Comparison of ENCODE assay signal across 23 cellular contexts in genomic region chr19:32917612-32917996, GRCh38. TPM values are rescaled to one million over a fixed set of nuclear protein-coding genes. Genes with fewer than 3 reads are reported as not detected.
"Had no signal": no experiment of that assay in that cellular context is flagged by ENCODE, and none has a peak within 500 bp of the region (broad histone marks: within the 10 kb centered on the region; RNA-seq: fewer than 3 reads in every experiment).

No MANE protein-coding gene starts in this region.

- H3K4me1 ChIP-seq: right lobe of liver, stomach, suprapubic skin, transverse colon had no signal

- H3K9me3 Mint-ChIP-seq: nephron progenitor cell; stimulated activated memory B cell treated with anti-CD40 and anti-IgM and Interleukin-4, amounts not matched to agents 10 μg/mL and 1 μg/mL and 100 μg/mL, for 72 hours; T-helper 1 cell treated with Interleukin-12 subunit alpha and Interleukin-12 subunit beta and Interleukin-4 antibody, amounts not matched to agents 30 μg/mL and 1 μg/mL, for 36 hours had no signal

- H3K27ac Mint-ChIP-seq: nephron progenitor cell; stimulated activated memory B cell treated with anti-CD40 and anti-IgM and Interleukin-4, amounts not matched to agents 10 μg/mL and 1 μg/mL and 100 μg/mL, for 72 hours; T-helper 1 cell treated with Interleukin-12 subunit alpha and Interleukin-12 subunit beta and Interleukin-4 antibody, amounts not matched to agents 30 μg/mL and 1 μg/mL, for 36 hours had no signal

- H2AFZ ChIP-seq: hepatocyte had no signal

- H3K27ac ChIP-seq: hepatocyte, right lobe of liver, stomach, suprapubic skin, transverse colon had no signal

- H3K9me3 ChIP-seq: right lobe of liver, stomach, suprapubic skin, transverse colon had no signal

- H3K79me2 ChIP-seq: hepatocyte had no signal

- DNase-seq: activated CD4-positive, alpha-beta T cell treated with anti-CD3 and anti-CD28 coated beads, Interleukin-2, amount 50 U/mL, for 4 hours; activated naive CD4-positive, alpha-beta T cell treated with Interleukin-2 at 50 U/mL for 16 hours; activated T-cell treated with anti-CD3 and anti-CD28 coated beads, Interleukin-2, amount 50 U/mL, for 48 hours; amygdala; foreskin melanocyte; left ventricle myocardium superior; mammary epithelial cell; nephron progenitor cell; occipital lobe; posterior cingulate gyrus; right lobe of liver; small intestine; stimulated activated CD4-positive, alpha-beta T cell treated with anti-CD3 and anti-CD28 coated beads, Interleukin-2, amount 100 ng/mL, for 24 hours; stomach; transverse colon had no signal

- H3K4me3 Mint-ChIP-seq: nephron progenitor cell; stimulated activated memory B cell treated with anti-CD40 and anti-IgM and Interleukin-4, amounts not matched to agents 10 μg/mL and 1 μg/mL and 100 μg/mL, for 72 hours; T-helper 1 cell treated with Interleukin-12 subunit alpha and Interleukin-12 subunit beta and Interleukin-4 antibody, amounts not matched to agents 30 μg/mL and 1 μg/mL, for 36 hours had no signal

- H3K36me3 ChIP-seq: right lobe of liver had no signal

- H3K4me2 ChIP-seq: hepatocyte had no signal

- ATAC-seq: esophagus mucosa; left ventricle myocardium superior; stimulated activated memory B cell treated with anti-CD40 and anti-IgM and Interleukin-4, amounts not matched to agents 10 μg/mL and 1 μg/mL and 100 μg/mL, for 72 hours had no signal

- FAIRE-seq: small intestine, urothelium cell line had no signal

- H3K27me3 ChIP-seq: hepatocyte, right lobe of liver, stomach, suprapubic skin, transverse colon had no signal

- H3K4me1 Mint-ChIP-seq: nephron progenitor cell; stimulated activated memory B cell treated with anti-CD40 and anti-IgM and Interleukin-4, amounts not matched to agents 10 μg/mL and 1 μg/mL and 100 μg/mL, for 72 hours had no signal

- H3K27me3 Mint-ChIP-seq: stimulated activated memory B cell treated with anti-CD40 and anti-IgM and Interleukin-4, amounts not matched to agents 10 μg/mL and 1 μg/mL and 100 μg/mL, for 72 hours had no signal

- H3K4me3 ChIP-seq: hepatocyte, right lobe of liver, stomach, suprapubic skin, transverse colon had no signal

RNA-seq across cellular contexts. Expression of gene SLC7A9, which starts 48.0 kb away (rescaled TPM):
- total RNA-seq: left ventricle myocardium superior, mononuclear cell, myocyte had no signal

RNA-seq across cellular contexts. Expression of gene FAAP24, which starts 54.4 kb away (rescaled TPM):
- total RNA-seq: left ventricle myocardium superior had no signal
